ENCODE assay signal across 14 cellular contexts in the genomic region with DNA sequence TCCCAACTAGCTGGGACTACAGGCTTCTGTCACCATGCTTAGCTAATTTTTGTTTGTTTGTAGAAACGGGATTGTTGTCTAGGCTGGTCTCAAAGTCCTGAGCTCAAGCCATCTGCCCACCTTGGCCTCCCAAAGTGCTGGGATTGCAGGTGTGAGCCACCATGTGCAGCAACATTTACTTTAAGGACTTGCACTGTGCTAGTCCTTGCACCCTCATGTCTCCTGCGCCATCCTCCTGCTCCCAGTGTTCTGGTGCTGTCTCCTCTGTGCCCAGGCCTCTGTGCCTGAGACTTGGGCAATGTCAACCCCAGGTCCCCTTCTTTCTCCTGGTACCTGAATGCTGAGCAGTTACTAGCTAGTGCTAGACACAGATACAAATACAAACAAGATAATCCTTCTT. TPM values are rescaled to one million over a fixed set of nuclear protein-coding genes. Genes with fewer than 3 reads are reported as not detected.
DNase-seq lines count a peak whose midpoint lies in the region; ATAC-seq and TF ChIP-seq lines count a peak whose summit lies in the region.
"Had no signal": no experiment of that assay in that cellular context is flagged by ENCODE, and none has a peak within 500 bp of the region (broad histone marks: within the 10 kb centered on the region; RNA-seq: fewer than 3 reads in every experiment).

No MANE protein-coding gene starts in this region.

- H3K36me3 Mint-ChIP-seq in activated CD4-positive, alpha-beta T cell treated with anti-CD3 and anti-CD28 coated beads for 36 hours (ENCODE audit: low read depth): no peaks in the 10 kb centered on the region
- H3K36me3 Mint-ChIP-seq in IgD-negative memory B cell: no peaks in the 10 kb centered on the region
- H3K36me3 Mint-ChIP-seq in activated naive CD8-positive, alpha-beta T cell treated with anti-CD3 and anti-CD28 coated beads for 36 hours: peaks cover 2% of the 10 kb centered on the region
- H3K36me3 Mint-ChIP-seq in natural killer cell: no peaks in the 10 kb centered on the region
- H3K36me3 Mint-ChIP-seq in Calu3 (ENCODE audit: insufficient read depth, unreplicated experiment): no peaks in the 10 kb centered on the region

- H3K4me1 Mint-ChIP-seq in activated CD4-positive, alpha-beta T cell treated with anti-CD3 and anti-CD28 coated beads for 36 hours: peaks cover 25% of the 10 kb centered on the region
- peaks cover 24 to 44% (median 41%) of the 10 kb centered on the region in 3 donors for H3K4me1 Mint-ChIP-seq in IgD-negative memory B cell
- peaks cover 25% of the 10 kb centered on the region for H3K4me1 Mint-ChIP-seq in activated naive CD8-positive, alpha-beta T cell treated with anti-CD3 and anti-CD28 coated beads for 36 hours
- H3K4me1 Mint-ChIP-seq in natural killer cell: peaks cover 27 to 31% of the 10 kb centered on the region in 2 donors
- peaks cover 18% of the 10 kb centered on the region for H3K4me1 Mint-ChIP-seq in Calu3 (ENCODE audit: low read depth, unreplicated experiment)

- CTCF ChIA-PET in activated CD4-positive, alpha-beta T cell treated with anti-CD3 and anti-CD28 coated beads for 36 hours (lab: Charles Lee): interaction anchor here (0.6 to 2.4 kb wide), 8 partner anchors 12 to 636 kb away, joined by 3 to 58 read pairs (median 7); no protein-coding TSS in a partner anchor
- CTCF ChIA-PET in Calu3 (lab: Charles Lee): interaction anchor here (1.8 kb wide), 1 partner anchor 13 kb away, joined by 6 read pairs; no protein-coding TSS in a partner anchor

- POLR2A ChIA-PET in activated CD4-positive, alpha-beta T cell treated with anti-CD3 and anti-CD28 coated beads for 36 hours (lab: Charles Lee): interaction anchor here (0.7 to 1.8 kb wide), 4 partner anchors 13 to 140 kb away, joined by 3 to 9 read pairs (median 6); no protein-coding TSS in a partner anchor

- H3K27ac Mint-ChIP-seq in activated CD4-positive, alpha-beta T cell treated with anti-CD3 and anti-CD28 coated beads for 36 hours: peak overlapping the region; percentile 91
- peak overlapping the region; percentile 51 to 94 (median 92) for H3K27ac Mint-ChIP-seq in IgD-negative memory B cell
- H3K27ac Mint-ChIP-seq in activated naive CD8-positive, alpha-beta T cell treated with anti-CD3 and anti-CD28 coated beads for 36 hours: peak overlapping the region; percentile 93
- H3K27ac Mint-ChIP-seq in natural killer cell: peak overlapping the region; percentile 89 to 90
- H3K27ac Mint-ChIP-seq in Calu3 (ENCODE audit: unreplicated experiment): no peak overlapping the region

- no peak for DNase-seq in activated CD4-positive, alpha-beta T cell treated with anti-CD3 and anti-CD28 coated beads for 36 hours
- DNase-seq in activated CD4-positive, alpha-beta T cell treated with anti-CD3 and anti-CD28 coated beads for 48 hours: no peak
- DNase-seq in activated naive CD8-positive, alpha-beta T cell treated with anti-CD3 and anti-CD28 coated beads for 36 hours: no peak
- no peak for DNase-seq in natural killer cell
- no peak for DNase-seq in Calu3
- no peak for DNase-seq in NCI-H1436 treated with DMSO at 0.1 percent for 48 hours (lab: John Stamatoyannopoulos, UW)
- DNase-seq in NCI-H2196 treated with DMSO at 0.1 percent for 48 hours (lab: John Stamatoyannopoulos, UW; ENCODE audit: unreplicated experiment): no peak
- DNase-seq: 8988T, body of pancreas, hypothalamus, NCI-H2029 treated with DMSO at 0.1 percent for 48 hours, NCI-H748 treated with DMSO at 0.1 percent for 48 hours, substantia nigra had no signal

- H3K9me3 Mint-ChIP-seq in activated CD4-positive, alpha-beta T cell treated with anti-CD3 and anti-CD28 coated beads for 36 hours (ENCODE audit: low read depth): no peaks in the 10 kb centered on the region
- H3K9me3 Mint-ChIP-seq in IgD-negative memory B cell (no peaks in the 10 kb centered on the region), natural killer cell (no peaks in the 10 kb centered on the region), Calu3 (ENCODE audit: low read depth, unreplicated experiment) (no peaks in the 10 kb centered on the region)
- no peaks in the 10 kb centered on the region for H3K9me3 Mint-ChIP-seq in activated naive CD8-positive, alpha-beta T cell treated with anti-CD3 and anti-CD28 coated beads for 36 hours

- ATAC-seq in activated CD4-positive, alpha-beta T cell treated with anti-CD3 and anti-CD28 coated beads for 36 hours: no peak
- ATAC-seq in natural killer cell: no peak
- ATAC-seq: body of pancreas had no signal

- TF ChIP-seq CTCF in natural killer cell (IDR thresholded peaks at IDR 0.05) (no peak), Calu3 (IDR thresholded peaks at IDR 0.05; ENCODE audit: unreplicated experiment) (no peak)

- no peak overlapping the region for H3K4me3 Mint-ChIP-seq in activated CD4-positive, alpha-beta T cell treated with anti-CD3 and anti-CD28 coated beads for 36 hours
- H3K4me3 Mint-ChIP-seq in IgD-negative memory B cell: peak overlapping the region in 3 of 4 donors; percentile 39 to 94 (median 81)
- peak overlapping the region; percentile 74 for H3K4me3 Mint-ChIP-seq in activated naive CD8-positive, alpha-beta T cell treated with anti-CD3 and anti-CD28 coated beads for 36 hours
- peak overlapping the region; percentile 80 for H3K4me3 Mint-ChIP-seq in natural killer cell
- no peak overlapping the region for H3K4me3 Mint-ChIP-seq in Calu3 (ENCODE audit: low read depth, unreplicated experiment)

- H3K27me3 Mint-ChIP-seq in activated CD4-positive, alpha-beta T cell treated with anti-CD3 and anti-CD28 coated beads for 36 hours: no peaks in the 10 kb centered on the region
- no peaks in the 10 kb centered on the region for H3K27me3 Mint-ChIP-seq in IgD-negative memory B cell
- peaks cover 5% of the 10 kb centered on the region for H3K27me3 Mint-ChIP-seq in activated naive CD8-positive, alpha-beta T cell treated with anti-CD3 and anti-CD28 coated beads for 36 hours
- peaks cover 0 to 3% of the 10 kb centered on the region in 2 donors for H3K27me3 Mint-ChIP-seq in natural killer cell (ENCODE audit: low read depth in 2 of 2)
- no peaks in the 10 kb centered on the region for H3K27me3 Mint-ChIP-seq in Calu3 (ENCODE audit: unreplicated experiment)

- intact Hi-C loops in activated CD4-positive, alpha-beta T cell treated with anti-CD3 and anti-CD28 coated beads for 36 hours (cut with DNase I, micrococcal nuclease): loop anchor here in 1 of 2 experiments (2.0 kb wide), 1 partner anchor 33 kb away; no protein-coding TSS in a partner anchor
- intact Hi-C loops in natural killer cell (cut with micrococcal nuclease) (no loop called here), Calu3 (cut with micrococcal nuclease; ENCODE audit: unreplicated experiment) (no loop called here)

- BruUV-seq in Calu3 (replicated peaks; lab: Mats Ljungman, UMichigan): no TSS peak

RNA-seq across cellular contexts. Expression of a gene that starts 26.7 kb away (rescaled TPM):
- total RNA-seq in activated CD4-positive, alpha-beta T cell treated with anti-CD3 and anti-CD28 coated beads for 36 hours: 10 to 100 TPM; 44.8 to 46.5 TPM
- 47.8 TPM for polyA plus RNA-seq in IgD-negative memory B cell
- total RNA-seq in activated naive CD8-positive, alpha-beta T cell treated with anti-CD3 and anti-CD28 coated beads for 36 hours: 10 to 100 TPM; 46.8 to 47.5 TPM
- 10 to 100 TPM; 17.1 to 20.8 (median 19.0) TPM for total RNA-seq in natural killer cell
- 50.7 and 53.6 TPM in 2 replicates for total RNA-seq in Calu3 (2022)

Comparison
In these comparisons a context has a peak if more than half of its experiments do, and no peak if none do; other contexts are left out.
1. H3K4me3 Mint-ChIP-seq: peak in IgD-negative memory B cell (3 of 4), activated naive CD8-positive, alpha-beta T cell treated with anti-CD3 and anti-CD28 coated beads for 36 hours (single experiment) and natural killer cell (single experiment); none in activated CD4-positive, alpha-beta T cell treated with anti-CD3 and anti-CD28 coated beads for 36 hours (single experiment) and Calu3 (single experiment).